ENCODE assay signal across 1 cellular context in genomic region chr12:57941165-57941894, GRCh38.
A peak's percentile ranks its signal among the peaks of the same experiment; 100 is the strongest.
TF ChIP-seq lines count a peak whose summit lies in the region.

Gene ATP23 (plus strand): TSS chr12:57941567. CDS start chr12:57941702, 135 bp downstream.

TF ChIP-seq in K562, 482 proteins besides CTCF, POLR2A, EP300 and RAD21 (continued from another document and continues in another):
- TF ChIP-seq MITF (IDR thresholded peaks at IDR 0.05), result no peak
- no peak for TF ChIP-seq SIRT6 (IDR thresholded peaks at IDR 0.05; ENCODE audit: low read depth, low read length)
- no peak for TF ChIP-seq MEF2D (tag; conservative IDR thresholded peaks at IDR 0.05; ENCODE audit: low read depth)
- TF ChIP-seq ZNF395 (CRISPR knock-in tag; IDR thresholded peaks at IDR 0.05), result no peak
- TF ChIP-seq SMARCA5 (IDR thresholded peaks at IDR 0.05), result no peak
- TF ChIP-seq ZNF12 (CRISPR knock-in tag; IDR thresholded peaks at IDR 0.05), result no peak
- TF ChIP-seq DMBX1 (CRISPR knock-in tag; IDR thresholded peaks at IDR 0.05; ENCODE audit: borderline replicate concordance), result 0 out of 2 replicates have a peak, but pooled peaks have one; percentile 30
- no peak for TF ChIP-seq BRF1 (IDR thresholded peaks at IDR 0.05; ENCODE audit: borderline replicate concordance, extremely low read depth, insufficient read length)
- TF ChIP-seq ZZZ3 (IDR thresholded peaks at IDR 0.05), result no peak
- no peak for TF ChIP-seq POU5F1 (IDR thresholded peaks at IDR 0.05; ENCODE audit: borderline replicate concordance, low read depth, low read length, partially characterized antibody)
- TF ChIP-seq U2AF1 (optimal IDR thresholded peaks at IDR 0.05; ENCODE audit: low read depth, low read length), result no peak
- peak; percentile 31 for TF ChIP-seq MTA3 (IDR thresholded peaks at IDR 0.05; ENCODE audit: borderline replicate concordance)
- no peak for TF ChIP-seq TSHZ1 (CRISPR knock-in tag; IDR thresholded peaks at IDR 0.05)
- TF ChIP-seq SMARCA4 (IDR thresholded peaks at IDR 0.05), result no peak
- no peak for TF ChIP-seq SNAPC5 (CRISPR knock-in tag; IDR thresholded peaks at IDR 0.05)
- no peak for TF ChIP-seq BACH1 (tag; IDR thresholded peaks at IDR 0.05)
- TF ChIP-seq SAFB (IDR thresholded peaks at IDR 0.05; ENCODE audit: borderline replicate concordance, low read depth, low read length), result no peak
- TF ChIP-seq TAF1 (IDR thresholded peaks at IDR 0.05; ENCODE audit: control insufficient read depth, extremely low read depth, insufficient read depth, low read length, severe bottlenecking), result peak; percentile 95
- TF ChIP-seq ETS1 (conservative IDR thresholded peaks at IDR 0.05; ENCODE audit: control insufficient read depth, low read depth, low read length), result peak; percentile 80
- no peak for TF ChIP-seq FOXM1 (IDR thresholded peaks at IDR 0.05; ENCODE audit: low read depth)
- TF ChIP-seq FOXM1 (CRISPR knock-in tag; IDR thresholded peaks at IDR 0.05; ENCODE audit: low read depth), result 0 out of 2 replicates have a peak, but pooled peaks have one; percentile 69
- no peak for TF ChIP-seq RBM14 (IDR thresholded peaks at IDR 0.05; ENCODE audit: borderline replicate concordance, insufficient read depth, low read depth, low read length)
- peak; percentile 29; the same call in 1 of the 2 replicates for TF ChIP-seq JUND (IDR thresholded peaks at IDR 0.05; ENCODE audit: borderline replicate concordance, low read depth, low read length)
- peak; percentile 9; the same call in 1 of the 3 replicates for TF ChIP-seq JUND (tag; IDR thresholded peaks at IDR 0.05; ENCODE audit: borderline replicate concordance, low read depth, low read length)
- no peak for TF ChIP-seq ZNF445 (CRISPR knock-in tag; IDR thresholded peaks at IDR 0.05; ENCODE audit: low read depth)
- 0 out of 2 replicates have a peak, but pooled peaks have one; percentile 26 for TF ChIP-seq ZNF212 (CRISPR knock-in tag; IDR thresholded peaks at IDR 0.05)
- no peak for TF ChIP-seq NFE2L1 (tag; IDR thresholded peaks at IDR 0.05; ENCODE audit: borderline replicate concordance, low read depth)
- TF ChIP-seq RBM25 (IDR thresholded peaks at IDR 0.05; ENCODE audit: low read depth, low read length, severe bottlenecking), result no peak
- no peak for TF ChIP-seq ZNF431 (CRISPR knock-in tag; IDR thresholded peaks at IDR 0.05)
- peak; percentile 98 for TF ChIP-seq KDM5B (IDR thresholded peaks at IDR 0.05; ENCODE audit: insufficient replicate concordance, low read depth, low read length)
- TF ChIP-seq SRSF9 (IDR thresholded peaks at IDR 0.05; ENCODE audit: borderline replicate concordance, low read depth, low read length), result no peak
- TF ChIP-seq SNIP1 (IDR thresholded peaks at IDR 0.05; ENCODE audit: low read depth), result no peak
- TF ChIP-seq MTA1 (IDR thresholded peaks at IDR 0.05; ENCODE audit: borderline replicate concordance), result no peak
- TF ChIP-seq ZNF280B (CRISPR knock-in tag; IDR thresholded peaks at IDR 0.05), result no peak
- no peak for TF ChIP-seq CSDE1 (IDR thresholded peaks at IDR 0.05)
- no peak for TF ChIP-seq ZNF740 (CRISPR knock-in tag; IDR thresholded peaks at IDR 0.05)
- TF ChIP-seq ZNF740 (tag; IDR thresholded peaks at IDR 0.05), result no peak
- TF ChIP-seq ZNF511 (CRISPR knock-in tag; IDR thresholded peaks at IDR 0.05), result peak; percentile 64
- TF ChIP-seq BRD4 (IDR thresholded peaks at IDR 0.05), result no peak
- TF ChIP-seq NCOR1 (IDR thresholded peaks at IDR 0.05), result peak; percentile 34; the same call in 1 of the 2 replicates
- no peak for TF ChIP-seq RERE (CRISPR knock-in tag; IDR thresholded peaks at IDR 0.05; ENCODE audit: borderline replicate concordance)
- TF ChIP-seq ARID4B (CRISPR knock-in tag; IDR thresholded peaks at IDR 0.05), result peak; percentile 70; the same call in 1 of the 2 replicates
